23 cellular contexts compared by ENCODE assay signal in genomic region chr21:37195078-37195477, GRCh38.
DNase-seq lines count a peak whose midpoint lies in the region; ATAC-seq and TF ChIP-seq lines count a peak whose summit lies in the region.
"Had no signal": no experiment of that assay in that cellular context is flagged by ENCODE, and none has a peak within 500 bp of the region (broad histone marks: within the 10 kb centered on the region; RNA-seq: fewer than 3 reads in every experiment).

No MANE protein-coding gene starts in this region.

- no peaks in the 10 kb centered on the region for H3K27me3 ChIP-seq in right atrium auricular region
- H3K27me3 ChIP-seq: BLaER1 treated with 17β-estradiol and CSF1 and Interleukin-3, amounts not matched to agents 10 nM and 100 nM; MG63 had no signal

- H3K9me3 ChIP-seq in right atrium auricular region, result no peaks in the 10 kb centered on the region
- H3K9me3 ChIP-seq: A549; BLaER1 treated with 17β-estradiol and CSF1 and Interleukin-3, amounts not matched to agents 10 nM and 100 nM; MG63 had no signal

- H3K4me1 ChIP-seq in right atrium auricular region, result no peaks in the 10 kb centered on the region
- H3K4me1 ChIP-seq: A549; BLaER1 treated with 17β-estradiol and CSF1 and Interleukin-3, amounts not matched to agents 10 nM and 100 nM had no signal

- no peak overlapping the region for H3K4me3 ChIP-seq in right atrium auricular region
- H3K4me3 ChIP-seq: A549; BLaER1 treated with 17β-estradiol and CSF1 and Interleukin-3, amounts not matched to agents 10 nM and 100 nM; GM23338; MG63; PC-9 had no signal

- peak; percentile 53 for ATAC-seq in Right ventricle myocardium inferior
- ATAC-seq: A549, GM23338 had no signal

- H3K27me3 Mint-ChIP-seq in glutamatergic neuron (ENCODE audit: unreplicated experiment), result peaks cover 7% of the 10 kb centered on the region
- no peaks in the 10 kb centered on the region for H3K27me3 Mint-ChIP-seq in activated T-helper 2 cell treated with anti-CD3 and anti-CD28 coated beads, Interferon-gamma antibody, Interleukin-2, Interleukin-4, amounts not matched to agents 10 μg/mL and 5 μg/mL and 100 μg/mL, durations not matched to agents 14 hours and 24 hours and 36 hours (ENCODE audit: low read depth)
- H3K27me3 Mint-ChIP-seq: CD4-positive, alpha-beta T cell had no signal

- peaks cover 7% of the 10 kb centered on the region for H3K9me3 Mint-ChIP-seq in glutamatergic neuron (ENCODE audit: unreplicated experiment)
- H3K9me3 Mint-ChIP-seq in activated T-helper 2 cell treated with anti-CD3 and anti-CD28 coated beads, Interferon-gamma antibody, Interleukin-2, Interleukin-4, amounts not matched to agents 10 μg/mL and 5 μg/mL and 100 μg/mL, durations not matched to agents 14 hours and 24 hours and 36 hours, result no peaks in the 10 kb centered on the region
- H3K9me3 Mint-ChIP-seq: CD4-positive, alpha-beta T cell; GM23338; H9 had no signal

- peaks cover 19% of the 10 kb centered on the region for H3K4me1 Mint-ChIP-seq in glutamatergic neuron (ENCODE audit: low read depth, unreplicated experiment)
- peaks cover 5% of the 10 kb centered on the region for H3K4me1 Mint-ChIP-seq in activated T-helper 2 cell treated with anti-CD3 and anti-CD28 coated beads, Interferon-gamma antibody, Interleukin-2, Interleukin-4, amounts not matched to agents 10 μg/mL and 5 μg/mL and 100 μg/mL, durations not matched to agents 14 hours and 24 hours and 36 hours (ENCODE audit: low read depth)

- TF ChIP-seq CTCF in right atrium auricular region (IDR thresholded peaks at IDR 0.05), result no peak
- TF ChIP-seq CTCF in glutamatergic neuron (IDR thresholded peaks at IDR 0.05; ENCODE audit: partially characterized antibody, unreplicated experiment), result no peak

- no peak overlapping the region for H3K27ac ChIP-seq in right atrium auricular region
- H3K27ac ChIP-seq: A549; BLaER1 treated with 17β-estradiol and CSF1 and Interleukin-3, amounts not matched to agents 10 nM and 100 nM; PC-9 had no signal

- intact Hi-C loops in Right ventricle myocardium inferior (cut with DNase I), result no loop called here
- intact Hi-C loops in activated T-helper 2 cell treated with anti-CD3 and anti-CD28 coated beads, Interferon-gamma antibody, Interleukin-2, Interleukin-4, amounts not matched to agents 10 μg/mL and 5 μg/mL and 100 μg/mL, durations not matched to agents 14 hours and 24 hours and 36 hours (cut with micrococcal nuclease), result no loop called here

- DNase-seq in Right ventricle myocardium inferior (ENCODE audit: missing footprints), result no peak
- DNase-seq in right atrium auricular region (ENCODE audit: low spot score), result no peak
- peak; percentile 6 for DNase-seq in NCI-H2171 (lab: John Stamatoyannopoulos, UW)
- peak; percentile 63 for DNase-seq in glutamatergic neuron
- no peak for DNase-seq in activated T-helper 2 cell treated with anti-CD3 and anti-CD28 coated beads, Interferon-gamma antibody, Interleukin-2, Interleukin-4, amounts not matched to agents 10 μg/mL and 5 μg/mL and 100 μg/mL, durations not matched to agents 14 hours and 24 hours and 36 hours (ENCODE audit: low spot score)
- DNase-seq in activated CD4-positive, alpha-beta T cell treated with anti-CD3 and anti-CD28 coated beads for 48 hours, result no peak
- no peak for DNase-seq in stimulated activated naive CD4-positive, alpha-beta T cell (lab: John Stamatoyannopoulos, UW)
- DNase-seq: AML-193; CD4-positive, alpha-beta T cell; DMS153; DND-41; H9; KBM-7; MG63; NCI-H2029; NCI-H2227 treated with DMSO at 0.1 percent for 48 hours; NCI-H526 treated with DMSO at 0.1 percent for 48 hours; PC-9; RPMI8226; SHP77 had no signal

- H3K36me3 Mint-ChIP-seq in glutamatergic neuron (ENCODE audit: unreplicated experiment), result peaks cover 20% of the 10 kb centered on the region
- peaks cover 49% of the 10 kb centered on the region for H3K36me3 Mint-ChIP-seq in activated T-helper 2 cell treated with anti-CD3 and anti-CD28 coated beads, Interferon-gamma antibody, Interleukin-2, Interleukin-4, amounts not matched to agents 10 μg/mL and 5 μg/mL and 100 μg/mL, durations not matched to agents 14 hours and 24 hours and 36 hours (ENCODE audit: low read depth)

- peaks cover 33% of the 10 kb centered on the region for H3K36me3 ChIP-seq in right atrium auricular region

- H3K4me3 Mint-ChIP-seq in glutamatergic neuron (ENCODE audit: unreplicated experiment), result peak overlapping the region; percentile 72
- no peak overlapping the region for H3K4me3 Mint-ChIP-seq in activated T-helper 2 cell treated with anti-CD3 and anti-CD28 coated beads, Interferon-gamma antibody, Interleukin-2, Interleukin-4, amounts not matched to agents 10 μg/mL and 5 μg/mL and 100 μg/mL, durations not matched to agents 14 hours and 24 hours and 36 hours (ENCODE audit: low read depth)
- H3K4me3 Mint-ChIP-seq: CD4-positive, alpha-beta T cell; GM23338; H9 had no signal

- peak overlapping the region; percentile 69 for H3K27ac Mint-ChIP-seq in glutamatergic neuron (ENCODE audit: unreplicated experiment)
- H3K27ac Mint-ChIP-seq in activated T-helper 2 cell treated with anti-CD3 and anti-CD28 coated beads, Interferon-gamma antibody, Interleukin-2, Interleukin-4, amounts not matched to agents 10 μg/mL and 5 μg/mL and 100 μg/mL, durations not matched to agents 14 hours and 24 hours and 36 hours, result no peak overlapping the region
- H3K27ac Mint-ChIP-seq: CD4-positive, alpha-beta T cell; GM23338; H9 had no signal

Comparison
In these comparisons a context has a peak if more than half of its experiments do, and no peak if none do; other contexts are left out.
1. DNase-seq: peak in NCI-H2171 (single experiment) and glutamatergic neuron (single experiment); none in Right ventricle myocardium inferior (single experiment), right atrium auricular region (single experiment), activated T-helper 2 cell treated with anti-CD3 and anti-CD28 coated beads, Interferon-gamma antibody, Interleukin-2, Interleukin-4, amounts not matched to agents 10 μg/mL and 5 μg/mL and 100 μg/mL, durations not matched to agents 14 hours and 24 hours and 36 hours (single experiment), activated CD4-positive, alpha-beta T cell treated with anti-CD3 and anti-CD28 coated beads for 48 hours (single experiment) and stimulated activated naive CD4-positive, alpha-beta T cell (0 of 6).